In the genomic region with DNA sequence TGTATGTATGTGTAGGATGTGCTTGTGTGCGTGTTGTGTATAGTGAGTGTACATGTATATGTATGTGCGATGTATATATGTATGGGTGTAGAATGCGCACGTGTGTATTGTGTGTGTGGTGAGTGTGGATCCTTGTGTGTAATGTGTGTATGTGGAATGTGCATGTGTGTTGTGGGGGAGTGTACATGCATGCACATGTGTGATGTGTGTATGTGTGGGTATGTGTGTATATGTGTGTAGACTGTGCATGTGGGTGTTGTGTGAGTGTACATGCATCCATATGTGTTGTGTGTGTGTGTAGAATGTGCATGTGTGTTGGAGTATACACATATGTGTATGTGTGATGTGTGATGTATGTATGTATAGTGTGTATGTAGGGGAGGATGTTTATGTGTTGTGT, we compare ENCODE assay signal across 39 cellular contexts. TPM values are rescaled to one million over a fixed set of nuclear protein-coding genes. Genes with fewer than 3 reads are reported as not detected.
"Had no signal": no experiment of that assay in that cellular context is flagged by ENCODE, and none has a peak within 500 bp of the region (broad histone marks: within the 10 kb centered on the region; RNA-seq: fewer than 3 reads in every experiment).

No MANE protein-coding gene starts in this region.

- H3K4me1 Mint-ChIP-seq: activated CD4-positive, alpha-beta memory T cell treated with anti-CD3 and anti-CD28 coated beads, Interleukin-2, amount 10 ng/mL, durations not matched to agents 7 days and 5 days; activated CD8-positive, alpha-beta memory T cell treated with anti-CD3 and anti-CD28 coated beads, Interleukin-2, amount 10 ng/mL, durations not matched to agents 7 days and 5 days; activated naive CD8-positive, alpha-beta T cell treated with anti-CD3 and anti-CD28 coated beads for 36 hours; activated T-helper 17 cell treated with anti-CD3 and anti-CD28 coated beads, Interleukin-2, amount 50 U/mL, for 72 hours had no signal

- H3K36me3 ChIP-seq: Peyer's patch had no signal

- H3K4me1 ChIP-seq: Peyer's patch had no signal

- DNase-seq: activated CD4-positive, alpha-beta memory T cell treated with anti-CD3 and anti-CD28 coated beads, Interleukin-2, amount 10 ng/mL, durations not matched to agents 7 days and 5 days; activated CD4-positive, alpha-beta T cell treated with anti-CD3 and anti-CD28 coated beads for 1 hour; activated CD4-positive, alpha-beta T cell treated with anti-CD3 and anti-CD28 coated beads for 48 hours; activated CD4-positive, CD25-positive, alpha-beta regulatory T cell; activated CD8-positive, alpha-beta memory T cell treated with anti-CD3 and anti-CD28 coated beads for 24 hours; activated CD8-positive, alpha-beta memory T cell treated with anti-CD3 and anti-CD28 coated beads, Interleukin-2, amount 10 ng/mL, durations not matched to agents 7 days and 5 days; activated CD8-positive, alpha-beta memory T cell treated with anti-CD3 and anti-CD28 coated beads, Interleukin-2, amount 50 U/mL, for 48 hours; activated effector memory CD4-positive, alpha-beta T cell treated with anti-CD3 and anti-CD28 coated beads, Interleukin-2, amount 50 U/mL, for 16 hours; activated naive CD4-positive, alpha-beta T cell; activated naive CD4-positive, alpha-beta T cell treated with anti-CD3 and anti-CD28 coated beads, Interleukin-2, amount 50 U/mL, for 16 hours; activated naive CD8-positive, alpha-beta T cell treated with anti-CD3 and anti-CD28 coated beads for 36 hours; activated T-cell treated with anti-CD3 and anti-CD28 coated beads, Interleukin-2, amount 50 U/mL, for 72 hours; amygdala; caudate nucleus; cerebellar nuclear complex; NCI-H1092 treated with DMSO at 0.1 percent for 48 hours; NCI-H1417; NCI-H187 treated with DMSO at 0.1 percent for 48 hours; NCI-H2081; NCI-H226; NCI-H446 treated with DMSO at 0.1 percent for 48 hours; NCI-H524; NCI-H69; PC-3; Peyer's patch; RPMI8226; SIG-M5; T-helper 1 cell; T-helper 2 cell; T-helper 9 cell had no signal

- H3K27ac ChIP-seq: Peyer's patch, VCaP had no signal

- H3K4me3 ChIP-seq: K562, Peyer's patch had no signal

- H3K4me3 Mint-ChIP-seq: activated CD4-positive, alpha-beta memory T cell treated with anti-CD3 and anti-CD28 coated beads, Interleukin-2, amount 10 ng/mL, durations not matched to agents 7 days and 5 days; activated CD8-positive, alpha-beta memory T cell treated with anti-CD3 and anti-CD28 coated beads, Interleukin-2, amount 10 ng/mL, durations not matched to agents 7 days and 5 days; activated naive CD8-positive, alpha-beta T cell treated with anti-CD3 and anti-CD28 coated beads for 36 hours; activated T-cell treated with anti-CD3 and anti-CD28 coated beads, Interleukin-2, amount 50 U/mL, for 72 hours; activated T-helper 17 cell treated with anti-CD3 and anti-CD28 coated beads, Interleukin-2, amount 50 U/mL, for 72 hours; brain had no signal

- ATAC-seq: activated CD8-positive, alpha-beta memory T cell treated with anti-CD3 and anti-CD28 coated beads, Interleukin-2, amount 10 ng/mL, durations not matched to agents 7 days and 5 days; activated T-cell treated with anti-CD3 and anti-CD28 coated beads, Interleukin-2, amount 50 U/mL, for 72 hours; activated T-helper 17 cell treated with anti-CD3 and anti-CD28 coated beads, Interleukin-2, amount 50 U/mL, for 72 hours; K562; PC-3; SK-N-SH treated with all-trans-retinoic acid at 6 μM for 48 hours had no signal

- H3K36me3 Mint-ChIP-seq: activated CD8-positive, alpha-beta memory T cell treated with anti-CD3 and anti-CD28 coated beads, Interleukin-2, amount 10 ng/mL, durations not matched to agents 7 days and 5 days; activated naive CD8-positive, alpha-beta T cell treated with anti-CD3 and anti-CD28 coated beads for 36 hours; brain had no signal

- H3K27me3 Mint-ChIP-seq: activated CD4-positive, alpha-beta memory T cell treated with anti-CD3 and anti-CD28 coated beads, Interleukin-2, amount 10 ng/mL, durations not matched to agents 7 days and 5 days; activated CD8-positive, alpha-beta memory T cell treated with anti-CD3 and anti-CD28 coated beads, Interleukin-2, amount 10 ng/mL, durations not matched to agents 7 days and 5 days; activated naive CD8-positive, alpha-beta T cell treated with anti-CD3 and anti-CD28 coated beads for 36 hours had no signal

- H3K27ac Mint-ChIP-seq: activated CD4-positive, alpha-beta memory T cell treated with anti-CD3 and anti-CD28 coated beads, Interleukin-2, amount 10 ng/mL, durations not matched to agents 7 days and 5 days; activated CD8-positive, alpha-beta memory T cell treated with anti-CD3 and anti-CD28 coated beads, Interleukin-2, amount 10 ng/mL, durations not matched to agents 7 days and 5 days; activated naive CD8-positive, alpha-beta T cell treated with anti-CD3 and anti-CD28 coated beads for 36 hours; activated T-cell treated with anti-CD3 and anti-CD28 coated beads, Interleukin-2, amount 50 U/mL, for 72 hours; activated T-helper 17 cell treated with anti-CD3 and anti-CD28 coated beads, Interleukin-2, amount 50 U/mL, for 72 hours; brain had no signal

- H3K27me3 ChIP-seq: Peyer's patch had no signal

RNA-seq across cellular contexts. Expression of a gene that starts 18.0 kb away (rescaled TPM):
- total RNA-seq: activated CD4-positive, alpha-beta memory T cell treated with anti-CD3 and anti-CD28 coated beads, Interleukin-2, amount 10 ng/mL, durations not matched to agents 7 days and 5 days; activated CD8-positive, alpha-beta memory T cell treated with anti-CD3 and anti-CD28 coated beads, Interleukin-2, amount 10 ng/mL, durations not matched to agents 7 days and 5 days; activated naive CD8-positive, alpha-beta T cell treated with anti-CD3 and anti-CD28 coated beads for 36 hours; activated T-cell treated with anti-CD3 and anti-CD28 coated beads, Interleukin-2, amount 50 U/mL, for 72 hours; activated T-helper 17 cell treated with anti-CD3 and anti-CD28 coated beads, Interleukin-2, amount 50 U/mL, for 72 hours; astrocyte; bronchial epithelial cell; K562; M059J; PC-3; Peyer's patch; SK-MEL-5 had no signal
- polyA plus RNA-seq: K562 had no signal
